In genomic region chr1:119279441-119280415, GRCh38 we compare ENCODE assay signal across 9 cellular contexts.
DNase-seq lines count a peak whose midpoint lies in the region; ATAC-seq and TF ChIP-seq lines count a peak whose summit lies in the region.
"Had no signal": no experiment of that assay in that cellular context is flagged by ENCODE, and none has a peak within 500 bp of the region (broad histone marks: within the 10 kb centered on the region; RNA-seq: fewer than 3 reads in every experiment).

No MANE protein-coding gene starts in this region.

- TF ChIP-seq CTCF in choroid plexus epithelial cell (conservative IDR thresholded peaks at IDR 0.05; ENCODE audit: low read depth, low read length), result no peak

- ATAC-seq in GM18870 (IDR thresholded peaks at IDR 0.05; ENCODE audit: unreplicated experiment), result no peak

- DNase-seq in Ammon's horn (ENCODE audit: low spot score), result peak; percentile 46
- DNase-seq in NCI-H446 (lab: John Stamatoyannopoulos, UW), result peak; percentile 19 to 53
- DNase-seq in choroid plexus epithelial cell (ENCODE audit: low read depth), result peak; percentile 91
- peak; percentile 65 for DNase-seq in myocyte (ENCODE audit: low read depth)
- no peak for DNase-seq in stimulated activated CD4-positive, alpha-beta T cell treated with anti-CD3 and anti-CD28 coated beads, Interleukin-4, amount 100 ng/mL, for 24 hours
- DNase-seq in NCI-H1092 treated with DMSO at 0.1 percent for 48 hours (lab: John Stamatoyannopoulos, UW), result no peak
- no peak for DNase-seq in effector CD8-positive, alpha-beta T cell (lab: John Stamatoyannopoulos, UW)
- DNase-seq: DMS79 had no signal

- no peak overlapping the region for H3K4me3 ChIP-seq in choroid plexus epithelial cell (ENCODE audit: low read depth, low read length)

Comparison
In these comparisons a context has a peak if more than half of its experiments do, and no peak if none do; other contexts are left out.
1. DNase-seq: peak in Ammon's horn (single experiment), NCI-H446 (2 of 2), choroid plexus epithelial cell (single experiment) and myocyte (single experiment); none in stimulated activated CD4-positive, alpha-beta T cell treated with anti-CD3 and anti-CD28 coated beads, Interleukin-4, amount 100 ng/mL, for 24 hours (single experiment), NCI-H1092 treated with DMSO at 0.1 percent for 48 hours (single experiment) and effector CD8-positive, alpha-beta T cell (single experiment).